Comparison of ENCODE assay signal across 8 cellular contexts in the genomic region with DNA sequence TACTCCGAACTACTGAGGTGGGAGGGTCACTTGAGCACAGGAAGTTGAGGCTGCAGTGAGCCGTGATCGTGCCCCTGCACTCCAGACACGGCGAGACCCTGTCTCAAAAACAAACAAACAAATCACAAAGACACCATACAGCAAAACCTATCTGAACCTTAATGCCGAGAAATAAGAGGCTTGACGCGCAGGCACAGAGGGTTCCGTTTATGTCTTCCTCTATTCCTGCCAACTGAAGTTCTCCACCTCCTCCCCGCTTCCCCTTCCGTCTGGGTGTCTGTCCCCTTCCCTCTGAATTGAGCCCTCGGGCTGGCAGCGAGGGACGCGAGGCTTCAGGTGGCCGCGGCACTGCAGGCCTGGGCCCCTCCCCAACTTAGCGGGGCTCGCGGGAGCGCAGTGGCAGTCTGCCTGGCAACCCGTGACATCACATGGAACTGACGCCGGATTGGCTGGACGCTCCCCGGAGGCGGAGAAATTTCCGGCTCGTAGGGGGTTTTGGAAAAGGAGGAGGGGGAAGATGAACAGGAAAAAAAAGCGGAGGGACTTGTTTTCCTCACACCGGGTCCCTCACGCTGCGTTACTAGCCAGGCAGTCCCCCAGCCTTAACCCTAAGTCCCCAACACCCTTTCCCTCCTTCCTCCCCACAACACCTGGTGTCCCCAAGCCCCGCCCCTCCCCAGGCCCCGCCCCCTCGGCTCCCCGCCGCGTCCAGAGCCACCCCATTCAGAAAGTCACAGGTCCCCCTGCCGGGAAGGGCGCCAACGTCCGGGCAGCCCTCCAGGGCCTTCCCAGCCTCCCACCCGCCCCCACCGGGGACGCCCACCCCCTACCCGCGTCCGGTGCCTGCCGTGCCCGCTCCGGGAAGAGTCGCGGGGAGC.
DNase-seq lines count a peak whose midpoint lies in the region; ATAC-seq and TF ChIP-seq lines count a peak whose summit lies in the region.

No MANE protein-coding gene starts in this region.

- no peak for TF ChIP-seq CTCF in GM13977 (IDR thresholded peaks at IDR 0.05; ENCODE audit: extremely low read depth, insufficient read depth, missing control alignments)
- no peak for TF ChIP-seq CTCF in astrocyte of the spinal cord (IDR thresholded peaks at IDR 0.05; ENCODE audit: low read depth, low read length)
- no peak for TF ChIP-seq CTCF in retinal pigment epithelial cell (conservative IDR thresholded peaks at IDR 0.05; ENCODE audit: low read depth, low read length)

- peak; percentile 81 for ATAC-seq in HG02870 (IDR thresholded peaks at IDR 0.05; ENCODE audit: unreplicated experiment)

- DNase-seq in GM13977 (ENCODE audit: low spot score), result peak; percentile 92
- peak; percentile 66 for DNase-seq in NCI-H1694 (lab: John Stamatoyannopoulos, UW)
- DNase-seq in T1000 (lab: John Stamatoyannopoulos, UW), result peak; percentile 52
- DNase-seq in astrocyte of the spinal cord (ENCODE audit: low read depth, low spot score), result peak; percentile 62
- DNase-seq in iPS DF 19.7 (ENCODE audit: low read depth, low spot score), result peak; percentile 50
- DNase-seq in retinal pigment epithelial cell (ENCODE audit: low read depth), result peak; percentile 8
- no peak for DNase-seq in cortex of kidney (lab: John Stamatoyannopoulos, UW)

- in situ Hi-C loops in GM13977 (cut with MboI; ENCODE audit: low pct_unique_long_range_greater_than_20kb, low sequenced_read_pairs, unreplicated experiment), result no loop called here
- in situ Hi-C loops in astrocyte of the spinal cord (cut with HindIII; ENCODE audit: low sequenced_read_pairs), result no loop called here

- H3K4me3 ChIP-seq in astrocyte of the spinal cord (ENCODE audit: low read depth, low read length), result peak overlapping the region; percentile 49
- H3K4me3 ChIP-seq in retinal pigment epithelial cell (ENCODE audit: low read length), result peak overlapping the region; percentile 71
